23 cellular contexts compared by ENCODE assay signal in the genomic region with DNA sequence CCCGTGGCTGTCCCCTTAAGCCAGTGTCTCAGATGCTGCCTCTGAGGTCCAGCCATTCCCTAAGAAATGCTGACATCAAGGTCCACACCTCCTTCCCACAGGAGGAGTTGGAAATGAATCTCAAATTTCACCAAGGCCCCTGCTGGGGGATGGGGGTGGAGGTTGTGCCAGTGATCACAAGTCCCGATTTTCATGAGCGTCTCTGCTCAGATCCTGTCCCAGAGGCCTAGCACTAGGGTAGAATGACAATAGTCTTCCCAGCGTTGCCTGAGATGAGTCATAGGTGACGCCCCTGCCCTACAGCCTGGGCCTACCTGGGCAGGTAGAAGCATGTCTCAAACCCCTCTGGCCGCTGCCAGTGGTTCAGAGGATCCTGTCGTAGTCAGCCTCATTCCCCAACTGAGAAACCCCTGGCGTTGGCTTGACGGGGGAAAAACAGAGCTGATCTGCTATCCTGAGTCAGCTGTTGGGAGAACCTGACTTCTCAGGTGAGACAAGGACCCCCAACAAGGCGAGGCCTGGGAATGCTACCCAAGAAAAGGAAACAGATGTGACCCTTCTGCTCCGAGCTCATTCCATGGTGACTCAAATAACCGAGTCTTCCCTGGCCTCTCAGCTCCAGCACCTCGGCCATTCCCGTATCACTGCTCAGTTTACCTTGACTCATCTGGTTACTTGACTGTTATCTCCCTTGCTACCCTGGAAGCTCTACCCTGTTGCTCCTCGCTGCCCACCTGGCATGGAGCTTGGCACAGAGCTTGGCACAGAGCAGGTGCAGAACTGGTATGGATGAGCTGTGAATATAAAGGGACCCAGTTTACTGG. TPM values are rescaled to one million over a fixed set of nuclear protein-coding genes. Genes with fewer than 3 reads are reported as not detected.
DNase-seq lines count a peak whose midpoint lies in the region; ATAC-seq, FAIRE-seq and TF ChIP-seq lines count a peak whose summit lies in the region.
"Had no signal": no experiment of that assay in that cellular context is flagged by ENCODE, and none has a peak within 500 bp of the region (broad histone marks: within the 10 kb centered on the region; RNA-seq: fewer than 3 reads in every experiment).

No MANE protein-coding gene starts in this region.

- no peak overlapping the region for H4K5ac ChIP-seq in IMR-90 (ENCODE audit: low read depth, low read length)

- peak; percentile 11 for DNase-seq in Calu3
- DNase-seq in IMR-90: no peak
- peak; percentile 96 for DNase-seq in keratinocyte (ENCODE audit: low read depth, low spot score)
- DNase-seq in DMS 273 treated with DMSO at 0.1 percent for 48 hours (lab: John Stamatoyannopoulos, UW): no peak
- DNase-seq in coronary artery (ENCODE audit: low spot score): no peak
- DNase-seq: activated B cell treated with CpG ODN at 0.5 μM for 24 hours; effector CD8-positive, alpha-beta T cell; KG1; NCI-H1436; NCI-H524; stimulated activated CD4-positive, alpha-beta T cell treated with anti-CD3 and anti-CD28 coated beads, Interleukin-2, amount 100 ng/mL, for 48 hours; stimulated activated CD8-positive, alpha-beta memory T cell treated with anti-CD3 and anti-CD28 coated beads, Interleukin-4, amount 100 ng/mL, for 48 hours; T-helper 1 cell; transverse colon had no signal

- H3K27me3 ChIP-seq in IMR-90 (ENCODE audit: control insufficient read depth, insufficient read depth, low read length) (no peaks in the 10 kb centered on the region; the same call in 1 of the 2 replicates), keratinocyte (ENCODE audit: control insufficient read depth, extremely low read depth, insufficient read depth, low read length) (no peaks in the 10 kb centered on the region)
- H3K27me3 ChIP-seq: right atrium auricular region, transverse colon had no signal

- no TSS peak for BruUV-seq in Calu3 (replicated peaks; lab: Mats Ljungman, UMichigan)
- BruUV-seq in IMR-90 (replicated peaks; lab: Mats Ljungman, UMichigan): no TSS peak

- peak; percentile 99 for FAIRE-seq in keratinocyte (lab: Jason Lieb, UNC)
- FAIRE-seq: GM18507 had no signal

- H3K4me2 ChIP-seq in IMR-90 (ENCODE audit: low read depth, low read length) (no peak overlapping the region), keratinocyte (ENCODE audit: control insufficient read depth, extremely low read depth, insufficient read depth, low read depth, low read length) (peak overlapping the region; percentile 99)

- H3K4me3 Mint-ChIP-seq in Calu3 (ENCODE audit: low read depth, unreplicated experiment): no peak overlapping the region
- no peak overlapping the region for H3K4me3 Mint-ChIP-seq in activated T-helper 17 cell treated with anti-CD3 and anti-CD28 coated beads, Interleukin-2, amount 50 U/mL, for 72 hours
- H3K4me3 Mint-ChIP-seq: activated B cell treated with CpG ODN at 0.5 μM for 24 hours; activated naive CD4-positive, alpha-beta T cell treated with anti-CD3 and anti-CD28 coated beads, Interleukin-2, amount 50 U/mL, for 24 hours; neural crest cell had no signal

- H3K79me1 ChIP-seq in IMR-90 (ENCODE audit: low read depth in 1 of 2, low read length in 2 of 2): no peaks in the 10 kb centered on the region

- H3K36me3 ChIP-seq in IMR-90 (ENCODE audit: control insufficient read depth, insufficient read depth, low read length) (no peaks in the 10 kb centered on the region), keratinocyte (ENCODE audit: control insufficient read depth in 2 of 2, extremely low read depth in 1 of 2, insufficient read depth in 2 of 2, low read length in 2 of 2) (no peaks in the 10 kb centered on the region)
- H3K36me3 ChIP-seq: right atrium auricular region, transverse colon had no signal

- H3K9me1 ChIP-seq in IMR-90 (ENCODE audit: insufficient read depth, low read length) (no peaks in the 10 kb centered on the region), keratinocyte (ENCODE audit: control insufficient read depth, extremely low read depth, insufficient read depth, low read length) (no peaks in the 10 kb centered on the region)

- no peaks in the 10 kb centered on the region for H3K4me1 ChIP-seq in IMR-90 (ENCODE audit: control insufficient read depth, insufficient read depth, low read length)
- peaks cover 28% of the 10 kb centered on the region for H3K4me1 ChIP-seq in keratinocyte (ENCODE audit: control insufficient read depth, extremely low read depth, insufficient read depth, low read length)
- H3K4me1 ChIP-seq: right atrium auricular region had no signal

- H3K27ac Mint-ChIP-seq in Calu3 (ENCODE audit: unreplicated experiment): no peak overlapping the region
- no peak overlapping the region for H3K27ac Mint-ChIP-seq in activated T-helper 17 cell treated with anti-CD3 and anti-CD28 coated beads, Interleukin-2, amount 50 U/mL, for 72 hours
- H3K27ac Mint-ChIP-seq: activated B cell treated with CpG ODN at 0.5 μM for 24 hours; activated naive CD4-positive, alpha-beta T cell treated with anti-CD3 and anti-CD28 coated beads, Interleukin-2, amount 50 U/mL, for 24 hours had no signal

- H2BK120ac ChIP-seq in IMR-90 (ENCODE audit: low read depth, low read length): no peak overlapping the region

- dilution Hi-C loops in IMR-90 (cut with HindIII; ENCODE audit: low sequenced_read_pairs, unreplicated experiment) (no loop called here), keratinocyte (cut with MboI; ENCODE audit: extremely low pct_ligation_motif_present, low sequenced_read_pairs) (no loop called here)

- H3K4me3 ChIP-seq in IMR-90 (ENCODE audit: insufficient read depth, low read depth, low read length) (no peak overlapping the region), keratinocyte (ENCODE audit: control insufficient read depth in 2 of 3, extremely low read depth in 1 of 3, insufficient read depth in 2 of 3, low read depth in 1 of 3, low read length in 3 of 3) (peak overlapping the region; percentile 11 to 75 (median 65)), coronary artery (no peak overlapping the region)
- H3K4me3 ChIP-seq: right atrium auricular region, transverse colon had no signal

- no peak for TF ChIP-seq RAD21 in IMR-90 (IDR thresholded peaks at IDR 0.05; ENCODE audit: low read length)

- H2AFZ ChIP-seq in IMR-90 (replicated peaks; ENCODE audit: low read length, poor library complexity): no peak overlapping the region
- H2AFZ ChIP-seq in keratinocyte (ENCODE audit: control insufficient read depth, low read length): peak overlapping the region; percentile 97

- H3K4ac ChIP-seq in IMR-90 (ENCODE audit: low read depth, low read length): no peak overlapping the region

- H3K23ac ChIP-seq in IMR-90 (ENCODE audit: low read depth, low read length): no peak overlapping the region

- H2AK9ac ChIP-seq in IMR-90 (replicated peaks; ENCODE audit: low read depth, low read length, poor library complexity): peak overlapping the region; percentile 16

- H4K20me1 ChIP-seq in IMR-90 (ENCODE audit: insufficient read depth, low read length) (no peaks in the 10 kb centered on the region), keratinocyte (ENCODE audit: control insufficient read depth, extremely low read depth, insufficient read depth, low read length) (no peaks in the 10 kb centered on the region)

- no peaks in the 10 kb centered on the region for H3K79me2 ChIP-seq in keratinocyte (ENCODE audit: control insufficient read depth, insufficient read depth, low read length)

- peaks cover 15% of the 10 kb centered on the region for H3K36me3 Mint-ChIP-seq in Calu3 (ENCODE audit: insufficient read depth, unreplicated experiment)
- H3K36me3 Mint-ChIP-seq in activated T-helper 17 cell treated with anti-CD3 and anti-CD28 coated beads, Interleukin-2, amount 50 U/mL, for 72 hours (ENCODE audit: low read depth): no peaks in the 10 kb centered on the region
- H3K36me3 Mint-ChIP-seq: activated naive CD4-positive, alpha-beta T cell treated with anti-CD3 and anti-CD28 coated beads, Interleukin-2, amount 50 U/mL, for 24 hours had no signal

- H3K4me1 Mint-ChIP-seq in Calu3 (ENCODE audit: low read depth, unreplicated experiment): peaks cover 9% of the 10 kb centered on the region
- H3K4me1 Mint-ChIP-seq in activated T-helper 17 cell treated with anti-CD3 and anti-CD28 coated beads, Interleukin-2, amount 50 U/mL, for 72 hours: no peaks in the 10 kb centered on the region
- H3K4me1 Mint-ChIP-seq: activated B cell treated with CpG ODN at 0.5 μM for 24 hours; activated naive CD4-positive, alpha-beta T cell treated with anti-CD3 and anti-CD28 coated beads, Interleukin-2, amount 50 U/mL, for 24 hours; neural crest cell had no signal

- H3K9ac ChIP-seq in IMR-90 (ENCODE audit: low read depth, low read length) (no peak overlapping the region), keratinocyte (ENCODE audit: control insufficient read depth, extremely low read depth, insufficient read depth, low read length) (peak overlapping the region; percentile 81)

- no peak overlapping the region for H2BK15ac ChIP-seq in IMR-90 (ENCODE audit: low read depth, low read length)

- TF ChIP-seq CTCF in Calu3 (IDR thresholded peaks at IDR 0.05; ENCODE audit: unreplicated experiment) (no peak), IMR-90 (conservative IDR thresholded peaks at IDR 0.05; ENCODE audit: low read depth, low read length) (no peak), keratinocyte (optimal IDR thresholded peaks at IDR 0.05 in 1 of 3, IDR thresholded peaks at IDR 0.05 in 1 of 3, conservative IDR thresholded peaks at IDR 0.05 in 1 of 3; ENCODE audit: extremely low read depth in 1 of 3, insufficient read depth in 2 of 3, low read length in 3 of 3) (no peak), coronary artery (IDR thresholded peaks at IDR 0.05) (no peak)

- H3K27ac ChIP-seq in IMR-90 (ENCODE audit: insufficient read depth, low read length) (no peak overlapping the region), keratinocyte (ENCODE audit: control insufficient read depth, insufficient read depth, low read length) (peak overlapping the region; percentile 99), coronary artery (no peak overlapping the region)
- H3K27ac ChIP-seq: right atrium auricular region, transverse colon had no signal

- POLR2A ChIA-PET in IMR-90 (lab: Charles Lee; ENCODE audit: unreplicated experiment): no interaction called here

- WGBS in IMR-90 (ENCODE audit: extremely low coverage in 2 of 2, insufficient read length in 1 of 2), 2 experiments: 68% methylated on average over 5 of the region's 15 CpGs; no CpG with 5 or more reads in 1 of the 2 experiments

- ATAC-seq in IMR-90 (ENCODE audit: low read depth): no peak
- peak; percentile 24 for ATAC-seq in activated T-helper 17 cell treated with anti-CD3 and anti-CD28 coated beads, Interleukin-2, amount 50 U/mL, for 72 hours (replicated peaks)
- ATAC-seq in GM18520 (IDR thresholded peaks at IDR 0.05; ENCODE audit: unreplicated experiment): no peak
- ATAC-seq in HG02759 (IDR thresholded peaks at IDR 0.05; ENCODE audit: unreplicated experiment): no peak

- in situ Hi-C loops in IMR-90 (cut with MboI; ENCODE audit: low sequenced_read_pairs): no loop called here

- H3K27me3 Mint-ChIP-seq in Calu3 (ENCODE audit: unreplicated experiment): no peaks in the 10 kb centered on the region
- no peaks in the 10 kb centered on the region for H3K27me3 Mint-ChIP-seq in activated T-helper 17 cell treated with anti-CD3 and anti-CD28 coated beads, Interleukin-2, amount 50 U/mL, for 72 hours
- H3K27me3 Mint-ChIP-seq: activated naive CD4-positive, alpha-beta T cell treated with anti-CD3 and anti-CD28 coated beads, Interleukin-2, amount 50 U/mL, for 24 hours had no signal

- H3K14ac ChIP-seq in IMR-90 (replicated peaks; ENCODE audit: low read depth, low read length): no peak overlapping the region

- intact Hi-C loops in Calu3 (cut with micrococcal nuclease; ENCODE audit: unreplicated experiment) (no loop called here), IMR-90 (cut with micrococcal nuclease) (no loop called here)

- H3K9me3 ChIP-seq in IMR-90 (ENCODE audit: control insufficient read depth, insufficient read depth, low read length): no peaks in the 10 kb centered on the region
- H3K9me3 ChIP-seq in keratinocyte (ENCODE audit: control insufficient read depth, low read depth, low read length): no peaks in the 10 kb centered on the region
- H3K9me3 ChIP-seq: right atrium auricular region, transverse colon had no signal

- H3K18ac ChIP-seq in IMR-90 (ENCODE audit: low read depth, low read length): no peak overlapping the region

- no peak overlapping the region for H2BK5ac ChIP-seq in IMR-90 (ENCODE audit: low read depth, low read length, poor library complexity, severe bottlenecking)

- H2AK5ac ChIP-seq in IMR-90 (ENCODE audit: low read depth, low read length): no peak overlapping the region

- no peak overlapping the region for H2BK20ac ChIP-seq in IMR-90 (ENCODE audit: low read depth, low read length)

- H3K56ac ChIP-seq in IMR-90 (ENCODE audit: extremely low read depth, insufficient read depth, low read length): no peak overlapping the region

- no peak overlapping the region for H4K8ac ChIP-seq in IMR-90 (ENCODE audit: low read depth in 2 of 2, low read length in 2 of 2)

- H3K9me3 Mint-ChIP-seq in Calu3 (ENCODE audit: low read depth, unreplicated experiment): no peaks in the 10 kb centered on the region
- H3K9me3 Mint-ChIP-seq in activated T-helper 17 cell treated with anti-CD3 and anti-CD28 coated beads, Interleukin-2, amount 50 U/mL, for 72 hours: no peaks in the 10 kb centered on the region
- H3K9me3 Mint-ChIP-seq: activated B cell treated with CpG ODN at 0.5 μM for 24 hours; activated naive CD4-positive, alpha-beta T cell treated with anti-CD3 and anti-CD28 coated beads, Interleukin-2, amount 50 U/mL, for 24 hours; neural crest cell had no signal

- TF ChIP-seq POLR2A in IMR-90 (IDR thresholded peaks at IDR 0.05; ENCODE audit: low read depth, low read length): no peak

- H4K91ac ChIP-seq in IMR-90 (ENCODE audit: insufficient read depth, low read depth, low read length): no peak overlapping the region

- CTCF ChIA-PET in Calu3 (lab: Charles Lee): interaction anchor here (1.3 kb wide), 1 partner anchor 63 kb away, joined by 7 read pairs; no protein-coding TSS in a partner anchor
- CTCF ChIA-PET in IMR-90 (lab: Yijun Ruan, JAX): no interaction called here

RNA-seq across cellular contexts. Expression of gene SPPL3, which starts 21.8 kb away (rescaled TPM):
- total RNA-seq in Calu3 (2022) (61.0 and 61.1 TPM in 2 replicates), IMR-90 (2012; rRNA removed) (1.6 and 3.6 TPM in 2 replicates)
- polyA plus RNA-seq in IMR-90 (2012; rRNA removed) (14.4 and 18.0 TPM in 2 replicates), keratinocyte (28.3 to 36.9 TPM (median 30.5 TPM) in 3 replicates)
- polyA plus RNA-seq in IMR-90 (2012; cell fraction: cytosol; rRNA removed): 11.8 and 26.7 TPM in 2 replicates
- 13.3 and 14.2 TPM in 2 replicates for polyA plus RNA-seq in IMR-90 (2012; cell fraction: nucleus; rRNA removed; ENCODE audit: low replicate concordance)
- total RNA-seq in activated T-helper 17 cell treated with anti-CD3 and anti-CD28 coated beads, Interleukin-2, amount 50 U/mL, for 72 hours: 10 to 100 TPM; 33.7 to 34.5 TPM
- polyA plus RNA-seq in keratinocyte (2011; ENCODE audit: low read depth): 12.7 TPM
- 30.0 and 51.7 TPM in 2 replicates for polyA plus RNA-seq in keratinocyte (2011; cell fraction: cytosol; rRNA removed)
- 60.4 and 61.9 TPM in 2 replicates for polyA plus RNA-seq in keratinocyte (2011; cell fraction: nucleus; rRNA removed)
- polyA plus RNA-seq in keratinocyte (2012; ENCODE audit: low replicate concordance): 25.5 and 34.8 TPM in 2 replicates
- 46.7 to 153 TPM (median 85.2 TPM) in 3 replicates for polyA minus RNA-seq in keratinocyte
- 23.8 TPM for polyA minus RNA-seq in keratinocyte (2011; cell fraction: cytosol; rRNA and poly(A)+ RNA removed)
- 38.6 and 61.0 TPM in 2 replicates for polyA minus RNA-seq in keratinocyte (2011; cell fraction: nucleus; rRNA and poly(A)+ RNA removed)

RNA-seq across cellular contexts. Expression of gene HNF1A, which starts 52.4 kb away (rescaled TPM):
- total RNA-seq in Calu3 (2022) (8.4 and 10.0 TPM in 2 replicates), IMR-90 (2012; rRNA removed) (under 0.01 TPM in 1 of 2 replicates, not detected in the other)
- polyA plus RNA-seq in IMR-90 (2012; rRNA removed) (0.06 TPM in 1 of 2 replicates, not detected in the other), keratinocyte (not detected in 3 replicates)
- 0.03 TPM in 1 of 2 replicates, not detected in the other for polyA plus RNA-seq in IMR-90 (2012; cell fraction: cytosol; rRNA removed)
- 0.02 TPM in 2 replicates for polyA plus RNA-seq in IMR-90 (2012; cell fraction: nucleus; rRNA removed; ENCODE audit: low replicate concordance)
- total RNA-seq in activated T-helper 17 cell treated with anti-CD3 and anti-CD28 coated beads, Interleukin-2, amount 50 U/mL, for 72 hours: not detected
- not detected for polyA plus RNA-seq in keratinocyte (2011; ENCODE audit: low read depth)
- not detected in 2 replicates for polyA plus RNA-seq in keratinocyte (2011; cell fraction: cytosol; rRNA removed)
- not detected in 2 replicates for polyA plus RNA-seq in keratinocyte (2011; cell fraction: nucleus; rRNA removed)
- not detected in 2 replicates for polyA plus RNA-seq in keratinocyte (2012; ENCODE audit: low replicate concordance)
- not detected in 3 replicates for polyA minus RNA-seq in keratinocyte
- not detected for polyA minus RNA-seq in keratinocyte (2011; cell fraction: cytosol; rRNA and poly(A)+ RNA removed)
- not detected in 2 replicates for polyA minus RNA-seq in keratinocyte (2011; cell fraction: nucleus; rRNA and poly(A)+ RNA removed)
- total RNA-seq: activated B cell treated with CpG ODN at 0.5 μM for 24 hours, fibroblast of villous mesenchyme, lung microvascular endothelial cell, neural crest cell, right atrium auricular region had no signal

Comparison
In these comparisons a context has a peak if more than half of its experiments do, and no peak if none do; other contexts are left out.
1. DNase-seq: peak in Calu3 (single experiment) and keratinocyte (single experiment); none in IMR-90 (single experiment), DMS 273 treated with DMSO at 0.1 percent for 48 hours (single experiment) and coronary artery (single experiment).
2. H3K4me3 ChIP-seq: peak in keratinocyte (3 of 3); none in IMR-90 (single experiment) and coronary artery (single experiment).